ENCODE assay signal across 9 cellular contexts in genomic region chr2:230865324-230865765, GRCh38. TPM values are rescaled to one million over a fixed set of nuclear protein-coding genes. Genes with fewer than 3 reads are reported as not detected.
DNase-seq lines count a peak whose midpoint lies in the region; ATAC-seq and TF ChIP-seq lines count a peak whose summit lies in the region.
"Had no signal": no experiment of that assay in that cellular context is flagged by ENCODE, and none has a peak within 500 bp of the region (broad histone marks: within the 10 kb centered on the region; RNA-seq: fewer than 3 reads in every experiment).

No MANE protein-coding gene starts in this region.

- TF ChIP-seq CTCF in BJ (IDR thresholded peaks at IDR 0.05; ENCODE audit: insufficient read depth, low read depth, low read length), result no peak

- no peaks in the 10 kb centered on the region for H3K9me3 ChIP-seq in HUES64 (ENCODE audit: insufficient read depth, low read depth, low read length)
- H3K9me3 ChIP-seq in naive thymus-derived CD4-positive, alpha-beta T cell (ENCODE audit: control insufficient read depth in 2 of 3, low read length in 3 of 3), result no peaks in the 10 kb centered on the region

- DNase-seq in BJ (ENCODE audit: low read depth) (no peak), T1000 (lab: John Stamatoyannopoulos, UW) (no peak), NCI-H2029 treated with DMSO at 0.1 percent for 48 hours (lab: John Stamatoyannopoulos, UW) (no peak), HEK293T (ENCODE audit: extremely low spot score) (no peak)
- DNase-seq in naive thymus-derived CD4-positive, alpha-beta T cell, result peak in 1 of 9 donors; percentile 26

- no peaks in the 10 kb centered on the region for H3K36me3 Mint-ChIP-seq in naive thymus-derived CD4-positive, alpha-beta T cell

- H3K4me1 Mint-ChIP-seq in naive thymus-derived CD4-positive, alpha-beta T cell, result peaks cover 24 to 56% (median 51%) of the 10 kb centered on the region in 7 donors

- H3K4me3 ChIP-seq in BJ (ENCODE audit: low read depth, low read length) (peak overlapping the region; percentile 96), HUES64 (ENCODE audit: low read length) (peak overlapping the region; percentile 89)
- peak overlapping the region; percentile 66 for H3K4me3 ChIP-seq in naive thymus-derived CD4-positive, alpha-beta T cell (ENCODE audit: low read length)

- H3K27me3 ChIP-seq in BJ (ENCODE audit: control insufficient read depth, insufficient read depth, low read length) (peaks cover 15% of the 10 kb centered on the region), HUES64 (ENCODE audit: insufficient read depth, low read length) (no peaks in the 10 kb centered on the region)
- no peaks in the 10 kb centered on the region for H3K27me3 ChIP-seq in naive thymus-derived CD4-positive, alpha-beta T cell (ENCODE audit: control insufficient read depth in 2 of 2, insufficient read depth in 2 of 2, low read length in 2 of 2)

- POLR2A ChIA-PET in BJ (lab: Charles Lee) (no interaction called here), HEK293T (lab: Yijun Ruan, JAX) (interaction anchor here (1.0 to 1.4 kb wide), 3 partner anchors 10 to 122 kb away, joined by 3 to 4 read pairs (median 4); no protein-coding TSS in a partner anchor)
- POLR2A ChIA-PET in naive thymus-derived CD4-positive, alpha-beta T cell (lab: Charles Lee), result interaction anchor here (0.6 to 1.4 kb wide), 3 partner anchors 9 to 142 kb away, joined by 3 to 4 read pairs (median 3); no protein-coding TSS in a partner anchor

- CTCF ChIA-PET in BJ (lab: Yijun Ruan, JAX) (interaction anchor here (1.3 to 1.7 kb wide), 5 partner anchors 12 to 122 kb away, joined by 4 to 6 read pairs (median 5); no protein-coding TSS in a partner anchor), HEK293T (lab: Yijun Ruan, JAX) (interaction anchor here (1.0 kb wide), 1 partner anchor 10 kb away, joined by 3 read pairs; no protein-coding TSS in a partner anchor)
- CTCF ChIA-PET in naive thymus-derived CD4-positive, alpha-beta T cell (lab: Charles Lee), result interaction anchor here (0.7 to 1.0 kb wide), 4 partner anchors 10 to 48 kb away, joined by 3 to 9 read pairs (median 3); no protein-coding TSS in a partner anchor

- no peak for ATAC-seq in naive thymus-derived CD4-positive, alpha-beta T cell
- no peak for ATAC-seq in HG02623 (IDR thresholded peaks at IDR 0.05; ENCODE audit: unreplicated experiment)

- H3K27ac ChIP-seq in HUES64 (ENCODE audit: low read depth, low read length), result peak overlapping the region; percentile 91
- peak overlapping the region; percentile 88 for H3K27ac ChIP-seq in cingulate gyrus (ENCODE audit: low read depth, low read length)
- H3K27ac ChIP-seq in naive thymus-derived CD4-positive, alpha-beta T cell (ENCODE audit: low read depth, low read length), result peak overlapping the region; percentile 54

- intact Hi-C loops in naive thymus-derived CD4-positive, alpha-beta T cell (cut with micrococcal nuclease), result loop anchor here in 1 of 2 donors (2.0 kb wide), 1 partner anchor 191 kb away; the partner anchor contains the start of gene PSMD1

- H3K4me1 ChIP-seq in HUES64 (ENCODE audit: insufficient read depth, low read length), result peaks cover 64% of the 10 kb centered on the region
- H3K4me1 ChIP-seq in naive thymus-derived CD4-positive, alpha-beta T cell (ENCODE audit: control insufficient read depth in 2 of 2, insufficient read depth in 2 of 2, low read length in 2 of 2), result peaks cover 24 to 27% of the 10 kb centered on the region in 2 donors

- peaks cover 0 to 63% (median 0%) of the 10 kb centered on the region in 5 donors for H3K27me3 Mint-ChIP-seq in naive thymus-derived CD4-positive, alpha-beta T cell

- H3K4me3 Mint-ChIP-seq in naive thymus-derived CD4-positive, alpha-beta T cell, result peak overlapping the region; percentile 74 to 98 (median 94)

- under 1% methylated on average over 23 of the region's 23 CpGs for WGBS in HUES64

- no peaks in the 10 kb centered on the region for H3K9me3 Mint-ChIP-seq in naive thymus-derived CD4-positive, alpha-beta T cell

- no peaks in the 10 kb centered on the region for H3K36me3 ChIP-seq in BJ (ENCODE audit: control insufficient read depth, insufficient read depth, low read length)
- no peaks in the 10 kb centered on the region for H3K36me3 ChIP-seq in HUES64 (ENCODE audit: insufficient read depth, low read length)
- H3K36me3 ChIP-seq in naive thymus-derived CD4-positive, alpha-beta T cell (ENCODE audit: control insufficient read depth in 2 of 3, insufficient read depth in 3 of 3, low read length in 3 of 3), result peaks cover 0 to 4% (median 0%) of the 10 kb centered on the region in 3 experiments

- peak overlapping the region; percentile 87 for H3K9ac ChIP-seq in HUES64 (ENCODE audit: low read depth, low read length)

- peak overlapping the region in 5 of 9 donors; percentile 42 to 89 (median 74) for H3K27ac Mint-ChIP-seq in naive thymus-derived CD4-positive, alpha-beta T cell

TF ChIP-seq in HEK293T, 16 proteins besides CTCF, POLR2A, EP300 and RAD21:
- no peak for TF ChIP-seq SP1 (IDR thresholded peaks at IDR 0.05)
- no peak for TF ChIP-seq ARNT (IDR thresholded peaks at IDR 0.05)
- TF ChIP-seq NFRKB (IDR thresholded peaks at IDR 0.05), result no peak
- no peak for TF ChIP-seq PKNOX1 (IDR thresholded peaks at IDR 0.05)
- no peak for TF ChIP-seq L3MBTL2 (conservative IDR thresholded peaks at IDR 0.05)
- TF ChIP-seq HDGF (IDR thresholded peaks at IDR 0.05; ENCODE audit: borderline replicate concordance), result no peak
- no peak for TF ChIP-seq BHLHE40 (IDR thresholded peaks at IDR 0.05; ENCODE audit: borderline replicate concordance)
- TF ChIP-seq LEF1 (IDR thresholded peaks at IDR 0.05; ENCODE audit: borderline replicate concordance), result no peak
- TF ChIP-seq ZNF384 (IDR thresholded peaks at IDR 0.05), result no peak
- no peak for TF ChIP-seq ELF4 (IDR thresholded peaks at IDR 0.05)
- no peak for TF ChIP-seq SUZ12 (IDR thresholded peaks at IDR 0.05)
- TF ChIP-seq TARDBP (IDR thresholded peaks at IDR 0.05), result no peak
- no peak for TF ChIP-seq CTBP1 (IDR thresholded peaks at IDR 0.05; ENCODE audit: borderline replicate concordance)
- TF ChIP-seq FOXA1 (IDR thresholded peaks at IDR 0.05), result no peak

RNA-seq across cellular contexts. Expression of gene ITM2C, which starts 0.6 kb away (rescaled TPM):
- polyA plus RNA-seq in BJ (2011; rRNA removed), result 524 and 885 TPM in 2 replicates
- polyA minus RNA-seq in BJ (2011; rRNA and poly(A)+ RNA removed), result 186 and 267 TPM in 2 replicates
- polyA plus RNA-seq in HUES64 (2013, experiment 1 of 2), result 303 TPM
- polyA plus RNA-seq in HUES64 (2013, experiment 2 of 2), result 297 TPM
- 10 to 100 TPM in 4 of 5 experiments, 1 to 10 TPM in 1; 7.4 to 27.7 (median 24.7) TPM for total RNA-seq in naive thymus-derived CD4-positive, alpha-beta T cell
- 10 to 100 TPM; 36.2 to 37.4 TPM for polyA plus RNA-seq in naive thymus-derived CD4-positive, alpha-beta T cell

RNA-seq across cellular contexts. Expression of gene GPR55, which starts 59.7 kb away (rescaled TPM):
- not detected in 2 replicates for polyA plus RNA-seq in BJ (2011; rRNA removed)
- polyA minus RNA-seq in BJ (2011; rRNA and poly(A)+ RNA removed), result not detected in 2 replicates
- polyA plus RNA-seq in HUES64 (2013, experiment 1 of 2), result 0.30 TPM
- 0.44 TPM for polyA plus RNA-seq in HUES64 (2013, experiment 2 of 2)
- 1 to 10 TPM; 1.3 to 8.8 (median 2.5) TPM for total RNA-seq in naive thymus-derived CD4-positive, alpha-beta T cell
- 1 to 10 TPM; 1.4 to 1.5 TPM for polyA plus RNA-seq in naive thymus-derived CD4-positive, alpha-beta T cell
- total RNA-seq: LHCN-M2 had no signal

Comparison
In these comparisons a context has a peak if more than half of its experiments do, and no peak if none do; other contexts are left out.
1. RNA of gene ITM2C, which starts 0.6 kb away (polyA plus RNA-seq): 524 to 885 TPM in BJ; 36.2 to 37.4 TPM in naive thymus-derived CD4-positive, alpha-beta T cell; every median in the first group is over 10 times any median in the second.
2. Peak in every context shown above with its lines, with median percentiles within 50 percentile points of each other: H3K4me3 ChIP-seq and H3K27ac ChIP-seq.